15 cellular contexts compared by ENCODE assay signal in genomic region chr10:10873289-10873688, GRCh38.
"Had no signal": no experiment of that assay in that cellular context is flagged by ENCODE, and none has a peak within 500 bp of the region (broad histone marks: within the 10 kb centered on the region; RNA-seq: fewer than 3 reads in every experiment).

No MANE protein-coding gene starts in this region.

- ATAC-seq: left lobe of liver, psoas muscle had no signal

- H3K27ac ChIP-seq: colonic mucosa, testis had no signal

- H3K36me3 ChIP-seq: colonic mucosa, esophagus squamous epithelium, stomach had no signal

- H3K27me3 ChIP-seq: colonic mucosa, esophagus squamous epithelium, stomach, testis had no signal

- H3K9me3 ChIP-seq: colonic mucosa, esophagus squamous epithelium, psoas muscle, stomach, testis had no signal

- DNase-seq: activated CD4-positive, CD25-positive, alpha-beta regulatory T cell; activated naive CD4-positive, alpha-beta T cell treated with anti-CD3 and anti-CD28 coated beads, Interleukin-2, amount 10 ng/mL, durations not matched to agents 7 days and 5 days; activated T-cell treated with anti-CD3 and anti-CD28 coated beads for 4 hours; caudate nucleus; colonic mucosa; esophagus squamous epithelium; foreskin melanocyte; head of caudate nucleus; nephron progenitor cell; occipital lobe; psoas muscle; stimulated activated CD4-positive, alpha-beta T cell treated with anti-CD3 and anti-CD28 coated beads, Interleukin-1b, Interleukin-23, amount 100 ng/mL, for 48 hours; stomach; testis had no signal

- H3K4me1 ChIP-seq: colonic mucosa had no signal

- H3K4me3 ChIP-seq: colonic mucosa, esophagus squamous epithelium, psoas muscle, stomach, testis had no signal
